Comparison of ENCODE assay signal across 37 cellular contexts in the genomic region with DNA sequence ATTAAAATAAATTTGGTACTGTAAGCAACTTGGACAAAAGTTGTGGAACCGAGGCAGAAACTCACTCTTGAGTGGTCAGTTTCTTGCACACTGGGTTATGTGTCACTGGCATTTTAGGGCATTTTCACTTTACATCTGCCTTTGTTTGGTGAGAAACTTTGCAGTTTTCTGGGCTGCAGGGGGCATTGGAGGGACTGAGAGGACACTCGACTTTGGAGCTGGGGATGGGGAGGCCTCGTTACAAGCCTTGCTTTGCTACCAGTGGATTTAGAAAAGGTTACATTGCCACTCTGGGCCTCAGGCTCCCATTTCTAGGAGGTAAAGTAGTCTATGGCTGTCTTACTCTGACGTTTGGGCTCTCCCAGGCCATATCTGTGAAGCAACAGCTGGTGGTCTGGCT. TPM values are rescaled to one million over a fixed set of nuclear protein-coding genes. Genes with fewer than 3 reads are reported as not detected.
"Had no signal": no experiment of that assay in that cellular context is flagged by ENCODE, and none has a peak within 500 bp of the region (broad histone marks: within the 10 kb centered on the region; RNA-seq: fewer than 3 reads in every experiment).

No MANE protein-coding gene starts in this region.

- H3K4me3 ChIP-seq: adrenal gland, body of pancreas, cardiac muscle cell, esophagus squamous epithelium, gastroesophageal sphincter, heart right ventricle had no signal

- H3K27me3 ChIP-seq: adrenal gland, body of pancreas, cardiac muscle cell, esophagus squamous epithelium, heart right ventricle had no signal

- H3K4me3 Mint-ChIP-seq: activated CD4-positive, alpha-beta memory T cell treated with anti-CD3 and anti-CD28 coated beads, Interleukin-2, amount 10 ng/mL, durations not matched to agents 7 days and 5 days; activated CD4-positive, alpha-beta T cell treated with anti-CD3 and anti-CD28 coated beads, Interleukin-2, amount 10 ng/mL, durations not matched to agents 7 days and 5 days; activated naive CD4-positive, alpha-beta T cell treated with anti-CD3 and anti-CD28 coated beads for 36 hours; activated naive CD4-positive, alpha-beta T cell treated with anti-CD3 and anti-CD28 coated beads, Interleukin-2, amount 50 U/mL, for 24 hours; activated naive CD8-positive, alpha-beta T cell treated with anti-CD3 and anti-CD28 coated beads for 36 hours; activated naive CD8-positive, alpha-beta T cell treated with anti-CD3 and anti-CD28 coated beads, Interleukin-2, amount 50 U/mL, for 24 hours; activated T-helper 1 cell treated with anti-CD3 and anti-CD28 coated beads, Interleukin-12 subunit alpha, Interleukin-12 subunit beta, Interleukin-2, Interleukin-4 antibody, amounts not matched to agents 30 ng/mL and 10 ng/mL and 1 ng/mL, durations not matched to agents 14 hours and 24 hours and 36 hours; central memory CD8-positive, alpha-beta T cell; effector memory CD8-positive, alpha-beta T cell; WTC11 had no signal

- H3K4me1 ChIP-seq: adrenal gland, body of pancreas, gastroesophageal sphincter had no signal

- H3K36me3 ChIP-seq: adrenal gland, cardiac muscle cell, esophagus squamous epithelium, gastroesophageal sphincter, heart right ventricle had no signal

- H3K36me3 Mint-ChIP-seq: activated naive CD4-positive, alpha-beta T cell treated with anti-CD3 and anti-CD28 coated beads, Interleukin-2, amount 50 U/mL, for 24 hours; activated naive CD8-positive, alpha-beta T cell treated with anti-CD3 and anti-CD28 coated beads for 36 hours; WTC11 had no signal

- H3K9me3 ChIP-seq: adrenal gland, body of pancreas, esophagus squamous epithelium, gastroesophageal sphincter, heart right ventricle had no signal

- H3K9me3 Mint-ChIP-seq: activated CD4-positive, alpha-beta memory T cell treated with anti-CD3 and anti-CD28 coated beads, Interleukin-2, amount 10 ng/mL, durations not matched to agents 7 days and 5 days; activated CD4-positive, alpha-beta T cell treated with anti-CD3 and anti-CD28 coated beads, Interleukin-2, amount 10 ng/mL, durations not matched to agents 7 days and 5 days; activated naive CD4-positive, alpha-beta T cell treated with anti-CD3 and anti-CD28 coated beads for 36 hours; activated naive CD4-positive, alpha-beta T cell treated with anti-CD3 and anti-CD28 coated beads, Interleukin-2, amount 50 U/mL, for 24 hours; activated naive CD8-positive, alpha-beta T cell treated with anti-CD3 and anti-CD28 coated beads for 36 hours; activated naive CD8-positive, alpha-beta T cell treated with anti-CD3 and anti-CD28 coated beads, Interleukin-2, amount 50 U/mL, for 24 hours; activated T-helper 1 cell treated with anti-CD3 and anti-CD28 coated beads, Interleukin-12 subunit alpha, Interleukin-12 subunit beta, Interleukin-2, Interleukin-4 antibody, amounts not matched to agents 30 ng/mL and 10 ng/mL and 1 ng/mL, durations not matched to agents 14 hours and 24 hours and 36 hours; activated T-helper 2 cell treated with anti-CD3 and anti-CD28 coated beads, Interferon-gamma antibody, Interleukin-2, Interleukin-4, amounts not matched to agents 10 μg/mL and 5 μg/mL and 100 μg/mL, durations not matched to agents 14 hours and 24 hours and 36 hours; central memory CD8-positive, alpha-beta T cell had no signal

- H3K27ac Mint-ChIP-seq: activated CD4-positive, alpha-beta memory T cell treated with anti-CD3 and anti-CD28 coated beads, Interleukin-2, amount 10 ng/mL, durations not matched to agents 7 days and 5 days; activated CD4-positive, alpha-beta T cell treated with anti-CD3 and anti-CD28 coated beads, Interleukin-2, amount 10 ng/mL, durations not matched to agents 7 days and 5 days; activated naive CD4-positive, alpha-beta T cell treated with anti-CD3 and anti-CD28 coated beads for 36 hours; activated naive CD4-positive, alpha-beta T cell treated with anti-CD3 and anti-CD28 coated beads, Interleukin-2, amount 50 U/mL, for 24 hours; activated naive CD8-positive, alpha-beta T cell treated with anti-CD3 and anti-CD28 coated beads for 36 hours; activated naive CD8-positive, alpha-beta T cell treated with anti-CD3 and anti-CD28 coated beads, Interleukin-2, amount 50 U/mL, for 24 hours; activated T-helper 1 cell treated with anti-CD3 and anti-CD28 coated beads, Interleukin-12 subunit alpha, Interleukin-12 subunit beta, Interleukin-2, Interleukin-4 antibody, amounts not matched to agents 30 ng/mL and 10 ng/mL and 1 ng/mL, durations not matched to agents 14 hours and 24 hours and 36 hours; activated T-helper 2 cell treated with anti-CD3 and anti-CD28 coated beads, Interferon-gamma antibody, Interleukin-2, Interleukin-4, amounts not matched to agents 10 μg/mL and 5 μg/mL and 100 μg/mL, durations not matched to agents 14 hours and 24 hours and 36 hours; effector memory CD8-positive, alpha-beta T cell; WTC11 had no signal

- DNase-seq: activated CD4-positive, alpha-beta memory T cell treated with anti-CD3 and anti-CD28 coated beads, Interleukin-2, amount 10 ng/mL, durations not matched to agents 7 days and 5 days; activated CD4-positive, alpha-beta T cell treated with anti-CD3 and anti-CD28 coated beads for 1 hour; activated CD4-positive, alpha-beta T cell treated with anti-CD3 and anti-CD28 coated beads for 4 hours; activated CD4-positive, alpha-beta T cell treated with anti-CD3 and anti-CD28 coated beads, Interleukin-2, amount 10 ng/mL, durations not matched to agents 7 days and 5 days; activated CD4-positive, alpha-beta T cell treated with anti-CD3 and anti-CD28 coated beads, Interleukin-2, amount 50 U/mL, for 4 hours; activated effector memory CD4-positive, alpha-beta T cell treated with anti-CD3 and anti-CD28 coated beads, Interleukin-2, amount 50 U/mL, for 16 hours; activated naive CD4-positive, alpha-beta T cell treated with anti-CD3 and anti-CD28 coated beads for 36 hours; activated naive CD8-positive, alpha-beta T cell treated with anti-CD3 and anti-CD28 coated beads for 36 hours; activated naive CD8-positive, alpha-beta T cell treated with anti-CD3 and anti-CD28 coated beads, Interleukin-2, amount 50 U/mL, for 24 hours; activated T-cell treated with anti-CD3 and anti-CD28 coated beads, Interleukin-2, amount 50 U/mL, for 1 hour; activated T-cell treated with anti-CD3 and anti-CD28 coated beads, Interleukin-2, amount 50 U/mL, for 48 hours; amygdala; aorta; body of pancreas; cortex of kidney; dermis blood vessel endothelial cell; effector CD4-positive, alpha-beta T cell; effector memory CD8-positive, alpha-beta T cell; esophagus squamous epithelium; foreskin melanocyte; heart right ventricle; T-helper 2 cell had no signal

- H3K27ac ChIP-seq: adrenal gland, body of pancreas, cardiac muscle cell, epithelial cell of prostate, esophagus squamous epithelium, gastroesophageal sphincter, heart right ventricle, VCaP had no signal

- H3K27me3 Mint-ChIP-seq: activated CD4-positive, alpha-beta memory T cell treated with anti-CD3 and anti-CD28 coated beads, Interleukin-2, amount 10 ng/mL, durations not matched to agents 7 days and 5 days; activated CD4-positive, alpha-beta T cell treated with anti-CD3 and anti-CD28 coated beads, Interleukin-2, amount 10 ng/mL, durations not matched to agents 7 days and 5 days; activated naive CD4-positive, alpha-beta T cell treated with anti-CD3 and anti-CD28 coated beads, Interleukin-2, amount 50 U/mL, for 24 hours; activated naive CD8-positive, alpha-beta T cell treated with anti-CD3 and anti-CD28 coated beads for 36 hours; activated naive CD8-positive, alpha-beta T cell treated with anti-CD3 and anti-CD28 coated beads, Interleukin-2, amount 50 U/mL, for 24 hours had no signal

- H3K4me1 Mint-ChIP-seq: activated CD4-positive, alpha-beta memory T cell treated with anti-CD3 and anti-CD28 coated beads, Interleukin-2, amount 10 ng/mL, durations not matched to agents 7 days and 5 days; activated CD4-positive, alpha-beta T cell treated with anti-CD3 and anti-CD28 coated beads, Interleukin-2, amount 10 ng/mL, durations not matched to agents 7 days and 5 days; activated naive CD4-positive, alpha-beta T cell treated with anti-CD3 and anti-CD28 coated beads, Interleukin-2, amount 50 U/mL, for 24 hours; activated naive CD8-positive, alpha-beta T cell treated with anti-CD3 and anti-CD28 coated beads for 36 hours; activated naive CD8-positive, alpha-beta T cell treated with anti-CD3 and anti-CD28 coated beads, Interleukin-2, amount 50 U/mL, for 24 hours; central memory CD8-positive, alpha-beta T cell; WTC11 had no signal

- ATAC-seq: activated naive CD8-positive, alpha-beta T cell treated with anti-CD3 and anti-CD28 coated beads, Interleukin-2, amount 50 U/mL, for 24 hours; body of pancreas; effector memory CD8-positive, alpha-beta T cell; gastroesophageal sphincter; heart right ventricle; WTC11 had no signal

RNA-seq across cellular contexts. Expression of gene ZNF536, which starts 41.9 kb away (rescaled TPM):
- total RNA-seq: activated CD4-positive, alpha-beta memory T cell treated with anti-CD3 and anti-CD28 coated beads, Interleukin-2, amount 10 ng/mL, durations not matched to agents 7 days and 5 days; activated CD4-positive, alpha-beta T cell treated with anti-CD3 and anti-CD28 coated beads, Interleukin-2, amount 10 ng/mL, durations not matched to agents 7 days and 5 days; activated naive CD4-positive, alpha-beta T cell treated with anti-CD3 and anti-CD28 coated beads for 36 hours; activated naive CD8-positive, alpha-beta T cell treated with anti-CD3 and anti-CD28 coated beads for 36 hours; activated T-helper 1 cell treated with anti-CD3 and anti-CD28 coated beads, Interleukin-12 subunit alpha, Interleukin-12 subunit beta, Interleukin-2, Interleukin-4 antibody, amounts not matched to agents 30 ng/mL and 10 ng/mL and 1 ng/mL, durations not matched to agents 14 hours and 24 hours and 36 hours; activated T-helper 2 cell treated with anti-CD3 and anti-CD28 coated beads, Interferon-gamma antibody, Interleukin-2, Interleukin-4, amounts not matched to agents 10 μg/mL and 5 μg/mL and 100 μg/mL, durations not matched to agents 14 hours and 24 hours and 36 hours; body of pancreas; dermis blood vessel endothelial cell; endothelial cell of umbilical vein; fibroblast of villous mesenchyme; glomerular endothelial cell; T-helper 1 cell treated with Interleukin-12 subunit alpha and Interleukin-12 subunit beta and Interleukin-4 antibody, amounts not matched to agents 30 ng/mL and 1 ng/mL, for 36 hours had no signal
- polyA plus RNA-seq: endothelial cell of umbilical vein, fibroblast of lung had no signal
